In genomic region chrX:49309401-49309981, GRCh38 we compare ENCODE assay signal across 9 cellular contexts. TPM values are rescaled to one million over a fixed set of nuclear protein-coding genes. Genes with fewer than 3 reads are reported as not detected.
DNase-seq lines count a peak whose midpoint lies in the region; ATAC-seq, FAIRE-seq and TF ChIP-seq lines count a peak whose summit lies in the region.
"Had no signal": no experiment of that assay in that cellular context is flagged by ENCODE, and none has a peak within 500 bp of the region (broad histone marks: within the 10 kb centered on the region; RNA-seq: fewer than 3 reads in every experiment).

No MANE protein-coding gene starts in this region.

- H3K27me3 ChIP-seq in NT2/D1 (ENCODE audit: insufficient read depth, insufficient read length) (no peaks in the 10 kb centered on the region), H1 (replicated peaks in 1 of 4; ENCODE audit: control insufficient read depth in 3 of 4, extremely low read depth in 1 of 4, insufficient read depth in 3 of 4, low read length in 3 of 4) (no peaks in the 10 kb centered on the region), muscle layer of duodenum (ENCODE audit: low read depth, low read length) (no peaks in the 10 kb centered on the region)
- H3K27me3 ChIP-seq: cardiac muscle cell had no signal

- no peak overlapping the region for H3K4ac ChIP-seq in H1 (replicated peaks; ENCODE audit: insufficient read length, low read depth, low read length)

- no peak overlapping the region for H4K91ac ChIP-seq in H1 (replicated peaks; ENCODE audit: insufficient read length, low read length)

- no peak overlapping the region for H2BK12ac ChIP-seq in H1 (ENCODE audit: low read depth, low read length)

- TF ChIP-seq CTCF in AG09309 (IDR thresholded peaks at IDR 0.05; ENCODE audit: control insufficient read depth, insufficient read depth, low read depth, low read length, missing control alignments) (no peak), H1 (IDR thresholded peaks at IDR 0.05; ENCODE audit: control extremely low read depth in 1 of 3, insufficient read depth in 1 of 3, low read depth in 1 of 3, low read length in 3 of 3) (no peak)

- TF ChIP-seq EP300 in H1 (IDR thresholded peaks at IDR 0.05; ENCODE audit: borderline replicate concordance in 1 of 2, low read depth in 2 of 2, low read length in 2 of 2) = 0 out of 3 replicates have a peak, but pooled peaks of 1 of the 2 experiments have one; percentile 34

- H3K36me3 ChIP-seq in NT2/D1 (ENCODE audit: insufficient read depth, insufficient read length, low read length) = no peaks in the 10 kb centered on the region
- no peaks in the 10 kb centered on the region for H3K36me3 ChIP-seq in H1 (ENCODE audit: control insufficient read depth in 2 of 4, insufficient read depth in 4 of 4, low read length in 3 of 4)
- H3K36me3 ChIP-seq in muscle layer of duodenum (ENCODE audit: control insufficient read depth in 1 of 2, insufficient read depth in 2 of 2, low read length in 2 of 2) = no peaks in the 10 kb centered on the region
- H3K36me3 ChIP-seq: cardiac muscle cell had no signal

- peak in 1 of 2 experiments; percentile 10; a peak in 1 of 4 replicates for TF ChIP-seq RAD21 in H1 (IDR thresholded peaks at IDR 0.05 in 1 of 2, conservative IDR thresholded peaks at IDR 0.05 in 1 of 2; ENCODE audit: low read depth in 2 of 2, low read length in 2 of 2)

- H3K18ac ChIP-seq in H1 (ENCODE audit: extremely low read depth, low read length) = no peak overlapping the region

- H3K4me1 ChIP-seq in NT2/D1 (ENCODE audit: insufficient read depth, insufficient read length) (peaks cover 5% of the 10 kb centered on the region), H1 (replicated peaks in 1 of 4; ENCODE audit: control insufficient read depth in 3 of 4, insufficient read depth in 4 of 4, low read length in 3 of 4) (peaks cover 4 to 22% (median 13%) of the 10 kb centered on the region in 4 experiments), muscle layer of duodenum (ENCODE audit: control insufficient read depth in 1 of 2, insufficient read depth in 2 of 2, low read length in 2 of 2) (peaks cover 0 to 7% of the 10 kb centered on the region in 2 donors)

- no peak overlapping the region for H2BK120ac ChIP-seq in H1 (replicated peaks; ENCODE audit: low read depth, low read length)

- no peaks in the 10 kb centered on the region for H3K79me2 ChIP-seq in H1 (ENCODE audit: control insufficient read depth in 1 of 2, insufficient read depth in 2 of 2, low read length in 2 of 2)

- H2BK20ac ChIP-seq in H1 (ENCODE audit: low read length) = peak overlapping the region; percentile 32; the same call in 1 of the 2 replicates

- no peak overlapping the region for H2AK5ac ChIP-seq in H1 (ENCODE audit: low read depth, low read length)

- FAIRE-seq in H1 (lab: Jason Lieb, UNC) = peak; percentile 94

- H4K5ac ChIP-seq in H1 (ENCODE audit: insufficient read length, low read depth, low read length) = peak overlapping the region; percentile 95

- no peaks in the 10 kb centered on the region; the same call in 1 of the 2 replicates for H3K23me2 ChIP-seq in H1 (ENCODE audit: low read depth, low read length)

- H3K4me3 ChIP-seq in AG09309 (ENCODE audit: control insufficient read depth, low read depth, low read length) = peak overlapping the region; percentile 25
- no peak overlapping the region for H3K4me3 ChIP-seq in NT2/D1 (ENCODE audit: insufficient read length, low read depth)
- peak overlapping the region; percentile 7 to 52 (median 22); a peak in 4 of 8 replicates for H3K4me3 ChIP-seq in H1 (ENCODE audit: extremely low read depth in 1 of 4, insufficient read depth in 2 of 4, low read depth in 3 of 4, low read length in 4 of 4)
- H3K4me3 ChIP-seq in muscle layer of duodenum (ENCODE audit: low read depth in 1 of 2, low read length in 2 of 2) = peak overlapping the region; percentile 48 to 57
- H3K4me3 ChIP-seq: cardiac muscle cell had no signal

- no peak for ATAC-seq in GM18519 (IDR thresholded peaks at IDR 0.05; ENCODE audit: low FRiP score, unreplicated experiment)

- peak overlapping the region; percentile 66 to 80 for H3K4me2 ChIP-seq in H1 (ENCODE audit: insufficient read depth in 1 of 2, low read depth in 2 of 2, low read length in 2 of 2)

- H3K23ac ChIP-seq in H1 (ENCODE audit: insufficient read length) = no peak overlapping the region

- H3K9ac ChIP-seq in NT2/D1 (ENCODE audit: insufficient read length, low read depth) (peak overlapping the region; percentile 56), H1 (replicated peaks in 1 of 4; ENCODE audit: extremely low read depth in 1 of 4, low read depth in 3 of 4, low read length in 3 of 4) (no peak overlapping the region)

- H3K9me3 ChIP-seq in NT2/D1 (ENCODE audit: insufficient read depth, low read length) (no peaks in the 10 kb centered on the region), H1 (ENCODE audit: insufficient read depth in 2 of 2, low read depth in 1 of 2, low read length in 1 of 2) (no peaks in the 10 kb centered on the region), muscle layer of duodenum (ENCODE audit: control insufficient read depth in 1 of 2, low read length in 2 of 2) (no peaks in the 10 kb centered on the region)

- CTCF ChIA-PET in H1 (lab: Charles Lee; ENCODE audit: partially characterized antibody) = interaction anchor here (1.4 kb wide), 1 partner anchor 18 kb away, joined by 5 read pairs; no protein-coding TSS in a partner anchor

- H3K27ac ChIP-seq in H1 (ENCODE audit: low read depth, low read length) (peak overlapping the region; percentile 86; the same call in 1 of the 2 replicates), muscle layer of duodenum (ENCODE audit: low read length) (peak overlapping the region; percentile 45)
- H3K27ac ChIP-seq: cardiac muscle cell had no signal

- no peak overlapping the region for H2AFZ ChIP-seq in H1 (ENCODE audit: low read length)

- no peak overlapping the region for H3K14ac ChIP-seq in H1 (ENCODE audit: insufficient read length)

- H2BK5ac ChIP-seq in H1 (ENCODE audit: low read depth, low read length) = 0 out of 2 replicates have a peak overlapping the region, but pooled peaks have one; percentile 81

- DNase-seq in AG09309 (ENCODE audit: low read depth) (no peak), NT2/D1 (ENCODE audit: low read depth, low spot score) (peak; percentile 33), H1 (ENCODE audit: low read depth in 1 of 2, low spot score in 2 of 2) (peak in 1 of 2 experiments; percentile 29), GM03348 (ENCODE audit: low spot score) (no peak), NCI-H69 (lab: John Stamatoyannopoulos, UW) (no peak)
- DNase-seq in stimulated activated CD8-positive, alpha-beta memory T cell treated with anti-CD3 and anti-CD28 coated beads, Interleukin-4, amount 100 ng/mL, for 48 hours = no peak

- WGBS in H1 (ENCODE audit: extremely low coverage in 1 of 2, insufficient coverage in 1 of 2, insufficient read length in 1 of 2, insufficient replicate concordance in 2 of 2, low coverage in 1 of 2, low lambda C conversion rate in 2 of 2, missing lambda C conversion rate in 1 of 2), 2 experiments = 12% methylated on average over 8 of the region's 8 CpGs; no CpG with 5 or more reads in 1 of the 2 experiments

- H2BK15ac ChIP-seq in H1 (ENCODE audit: low read length) = no peak overlapping the region

- H3K79me1 ChIP-seq in H1 (ENCODE audit: low read depth, low read length) = no peaks in the 10 kb centered on the region

- TF ChIP-seq POLR2A in H1 (IDR thresholded peaks at IDR 0.05; ENCODE audit: control extremely low read depth in 1 of 2, low read depth in 2 of 2, low read length in 2 of 2) = no peak

- POLR2A ChIA-PET in H1 (lab: Charles Lee; ENCODE audit: partially characterized antibody) = interaction anchor here (0.8 to 2.0 kb wide), 3 partner anchors 13 to 119 kb away, joined by 3 to 5 read pairs (median 3); no protein-coding TSS in a partner anchor

- H4K8ac ChIP-seq in H1 (ENCODE audit: extremely low read depth, insufficient read depth, low read length) = no peak overlapping the region

- H4K20me1 ChIP-seq in H1 (replicated peaks in 1 of 2; ENCODE audit: control insufficient read depth in 1 of 2, insufficient read depth in 2 of 2, low read length in 2 of 2) = no peaks in the 10 kb centered on the region

- no peak overlapping the region for H3K56ac ChIP-seq in H1 (replicated peaks; ENCODE audit: insufficient read length, low read depth, low read length)

RNA-seq across cellular contexts. Expression of gene GAGE10, which starts 6.0 kb away (rescaled TPM):
- total RNA-seq in H1 (2021; fragmentation: NEBNext Ultra II Directional; extraction: Animal tissue kit (Norgen Biotek cat#: 25700)) = not detected in 2 replicates
- polyA plus RNA-seq in H1 (2011; rRNA removed) = not detected in 2 replicates
- not detected for polyA plus RNA-seq in H1 (2011; cell fraction: cytosol; rRNA removed)
- not detected for polyA plus RNA-seq in H1 (2011; cell fraction: nucleus; rRNA removed)
- not detected in 4 replicates for polyA plus RNA-seq in H1 (2012, experiment 1 of 2)
- not detected for polyA plus RNA-seq in H1 (2012, experiment 2 of 2)
- not detected for polyA plus RNA-seq in H1 (2013, experiment 1 of 2)
- not detected for polyA plus RNA-seq in H1 (2013, experiment 2 of 2)
- not detected in 2 replicates for polyA minus RNA-seq in H1 (2011; rRNA and poly(A)+ RNA removed)
- polyA minus RNA-seq in H1 (2011; cell fraction: cytosol; rRNA and poly(A)+ RNA removed) = not detected
- not detected for polyA minus RNA-seq in H1 (2011; cell fraction: nucleus; rRNA and poly(A)+ RNA removed)
- total RNA-seq: cardiac muscle cell had no signal
- polyA plus RNA-seq: cardiac muscle cell had no signal

RNA-seq across cellular contexts. Expression of gene GAGE12J, which starts 12.3 kb away (rescaled TPM):
- total RNA-seq in H1 (2021; fragmentation: NEBNext Ultra II Directional; extraction: Animal tissue kit (Norgen Biotek cat#: 25700)) = not detected in 2 replicates
- polyA plus RNA-seq in H1 (2011; rRNA removed) = not detected in 2 replicates
- not detected for polyA plus RNA-seq in H1 (2011; cell fraction: cytosol; rRNA removed)
- not detected for polyA plus RNA-seq in H1 (2011; cell fraction: nucleus; rRNA removed)
- not detected in 4 replicates for polyA plus RNA-seq in H1 (2012, experiment 1 of 2)
- polyA plus RNA-seq in H1 (2012, experiment 2 of 2) = not detected
- polyA plus RNA-seq in H1 (2013, experiment 1 of 2) = not detected
- not detected for polyA plus RNA-seq in H1 (2013, experiment 2 of 2)
- not detected in 2 replicates for polyA minus RNA-seq in H1 (2011; rRNA and poly(A)+ RNA removed)
- polyA minus RNA-seq in H1 (2011; cell fraction: cytosol; rRNA and poly(A)+ RNA removed) = not detected
- polyA minus RNA-seq in H1 (2011; cell fraction: nucleus; rRNA and poly(A)+ RNA removed) = not detected
- total RNA-seq: cardiac muscle cell had no signal
- polyA plus RNA-seq: cardiac muscle cell had no signal

RNA-seq across cellular contexts. Expression of gene GAGE13, which starts 21.9 kb away (rescaled TPM):
- not detected in 2 replicates for total RNA-seq in H1 (2021; fragmentation: NEBNext Ultra II Directional; extraction: Animal tissue kit (Norgen Biotek cat#: 25700))
- not detected in 2 replicates for polyA plus RNA-seq in H1 (2011; rRNA removed)
- polyA plus RNA-seq in H1 (2011; cell fraction: cytosol; rRNA removed) = not detected
- not detected for polyA plus RNA-seq in H1 (2011; cell fraction: nucleus; rRNA removed)
- not detected in 4 replicates for polyA plus RNA-seq in H1 (2012, experiment 1 of 2)
- polyA plus RNA-seq in H1 (2012, experiment 2 of 2) = not detected
- polyA plus RNA-seq in H1 (2013, experiment 1 of 2) = not detected
- not detected for polyA plus RNA-seq in H1 (2013, experiment 2 of 2)
- polyA minus RNA-seq in H1 (2011; rRNA and poly(A)+ RNA removed) = not detected in 2 replicates
- not detected for polyA minus RNA-seq in H1 (2011; cell fraction: cytosol; rRNA and poly(A)+ RNA removed)
- polyA minus RNA-seq in H1 (2011; cell fraction: nucleus; rRNA and poly(A)+ RNA removed) = not detected
- total RNA-seq: cardiac muscle cell had no signal

RNA-seq across cellular contexts. Expression of gene PPP1R3F, which starts 39.9 kb away (rescaled TPM):
- total RNA-seq in H1 (2021; fragmentation: NEBNext Ultra II Directional; extraction: Animal tissue kit (Norgen Biotek cat#: 25700)) = 6.1 and 6.8 TPM in 2 replicates
- polyA plus RNA-seq in H1 (2011; rRNA removed) = 5.1 and 6.2 TPM in 2 replicates
- 6.2 TPM for polyA plus RNA-seq in H1 (2011; cell fraction: cytosol; rRNA removed)
- polyA plus RNA-seq in H1 (2011; cell fraction: nucleus; rRNA removed) = 14.8 TPM
- 4.0 to 7.5 TPM (median 5.6 TPM) in 4 replicates for polyA plus RNA-seq in H1 (2012, experiment 1 of 2)
- polyA plus RNA-seq in H1 (2012, experiment 2 of 2) = 7.8 TPM
- polyA plus RNA-seq in H1 (2013, experiment 1 of 2) = 3.0 TPM
- polyA plus RNA-seq in H1 (2013, experiment 2 of 2) = 2.7 TPM
- polyA minus RNA-seq in H1 (2011; rRNA and poly(A)+ RNA removed) = 2.7 and 3.0 TPM in 2 replicates
- polyA minus RNA-seq in H1 (2011; cell fraction: cytosol; rRNA and poly(A)+ RNA removed) = 8.6 TPM
- polyA minus RNA-seq in H1 (2011; cell fraction: nucleus; rRNA and poly(A)+ RNA removed) = 8.9 TPM

RNA-seq across cellular contexts. Expression of gene FOXP3, which starts 45.0 kb away (rescaled TPM):
- 0.23 and 0.37 TPM in 2 replicates for total RNA-seq in H1 (2021; fragmentation: NEBNext Ultra II Directional; extraction: Animal tissue kit (Norgen Biotek cat#: 25700))
- 0.54 and 0.67 TPM in 2 replicates for polyA plus RNA-seq in H1 (2011; rRNA removed)
- polyA plus RNA-seq in H1 (2011; cell fraction: cytosol; rRNA removed) = 0.52 TPM
- 0.86 TPM for polyA plus RNA-seq in H1 (2011; cell fraction: nucleus; rRNA removed)
- 0.35 to 0.74 TPM (median 0.45 TPM) in 4 replicates for polyA plus RNA-seq in H1 (2012, experiment 1 of 2)
- 0.30 TPM for polyA plus RNA-seq in H1 (2012, experiment 2 of 2)
- 0.24 TPM for polyA plus RNA-seq in H1 (2013, experiment 1 of 2)
- polyA plus RNA-seq in H1 (2013, experiment 2 of 2) = 0.28 TPM
- polyA minus RNA-seq in H1 (2011; rRNA and poly(A)+ RNA removed) = 0.49 and 0.69 TPM in 2 replicates
- 0.66 TPM for polyA minus RNA-seq in H1 (2011; cell fraction: cytosol; rRNA and poly(A)+ RNA removed)
- polyA minus RNA-seq in H1 (2011; cell fraction: nucleus; rRNA and poly(A)+ RNA removed) = not detected
